8 cellular contexts compared by ENCODE assay signal in the genomic region with DNA sequence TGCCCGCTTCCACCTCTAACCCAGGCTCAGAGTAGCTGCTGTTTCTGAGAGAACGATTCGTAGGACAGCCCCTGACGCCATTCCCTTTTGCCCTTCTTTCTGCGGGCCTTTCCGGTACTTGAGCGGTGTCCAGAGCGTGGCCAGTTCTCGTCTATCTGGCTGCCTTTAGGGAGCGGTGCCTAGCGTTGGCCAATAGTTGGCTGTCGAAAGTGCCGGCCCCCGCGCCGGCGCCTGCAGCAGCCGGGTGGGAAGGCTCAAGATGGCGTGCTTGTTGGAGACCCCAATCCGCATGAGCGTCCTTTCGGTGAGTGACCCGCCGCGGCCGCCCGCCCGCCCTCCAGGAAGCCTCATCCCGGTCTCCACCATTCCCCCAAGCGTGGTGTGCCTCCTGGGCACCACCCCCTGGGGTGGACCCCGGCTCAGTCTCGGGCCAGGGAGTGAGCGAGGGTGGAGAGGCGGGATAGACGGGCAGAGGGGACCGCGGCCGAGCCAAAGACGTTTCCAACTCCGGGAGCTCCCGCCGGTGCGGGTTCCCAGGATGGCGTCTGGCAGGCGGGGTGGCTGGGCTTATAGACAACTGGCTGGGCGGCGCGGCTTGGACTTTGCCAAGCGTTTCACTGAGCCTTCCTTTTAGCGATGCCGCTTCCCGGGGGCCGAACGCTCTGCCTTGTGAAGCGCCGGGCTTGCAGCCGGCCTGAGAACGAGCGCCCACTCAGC. TPM values are rescaled to one million over a fixed set of nuclear protein-coding genes. Genes with fewer than 3 reads are reported as not detected.
A peak's percentile ranks its signal among the peaks of the same experiment; 100 is the strongest.
DNase-seq lines count a peak whose midpoint lies in the region; ATAC-seq and TF ChIP-seq lines count a peak whose summit lies in the region.

A gene with protein sequence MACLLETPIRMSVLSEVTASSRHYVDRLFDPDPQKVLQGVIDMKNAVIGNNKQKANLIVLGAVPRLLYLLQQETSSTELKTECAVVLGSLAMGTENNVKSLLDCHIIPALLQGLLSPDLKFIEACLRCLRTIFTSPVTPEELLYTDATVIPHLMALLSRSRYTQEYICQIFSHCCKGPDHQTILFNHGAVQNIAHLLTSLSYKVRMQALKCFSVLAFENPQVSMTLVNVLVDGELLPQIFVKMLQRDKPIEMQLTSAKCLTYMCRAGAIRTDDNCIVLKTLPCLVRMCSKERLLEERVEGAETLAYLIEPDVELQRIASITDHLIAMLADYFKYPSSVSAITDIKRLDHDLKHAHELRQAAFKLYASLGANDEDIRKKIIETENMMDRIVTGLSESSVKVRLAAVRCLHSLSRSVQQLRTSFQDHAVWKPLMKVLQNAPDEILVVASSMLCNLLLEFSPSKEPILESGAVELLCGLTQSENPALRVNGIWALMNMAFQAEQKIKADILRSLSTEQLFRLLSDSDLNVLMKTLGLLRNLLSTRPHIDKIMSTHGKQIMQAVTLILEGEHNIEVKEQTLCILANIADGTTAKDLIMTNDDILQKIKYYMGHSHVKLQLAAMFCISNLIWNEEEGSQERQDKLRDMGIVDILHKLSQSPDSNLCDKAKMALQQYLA (plus strand): TSS at position 6 of the 717 bp plus-strand sequence. CDS start 254 bp downstream, at position 260.

- peaks cover 38% of the 10 kb centered on the region for H3K4me1 Mint-ChIP-seq in activated T-cell treated with anti-CD3 and anti-CD28 coated beads, Interleukin-2, amount 50 U/mL, for 24 hours (ENCODE audit: low read depth)
- H3K4me1 Mint-ChIP-seq in naive B cell = peaks cover 31 to 44% (median 32%) of the 10 kb centered on the region in 3 donors

- peak; percentile 29 for ATAC-seq in GM18508 (IDR thresholded peaks at IDR 0.05; ENCODE audit: insufficient read depth, unreplicated experiment)
- ATAC-seq in HG02943 (IDR thresholded peaks at IDR 0.05; ENCODE audit: low read depth, unreplicated experiment) = peak; percentile 70
- ATAC-seq in naive B cell (ENCODE audit: low read depth in 2 of 2) = peak; percentile 61 to 62

- H3K36me3 ChIP-seq in BE2C = peaks cover 20% of the 10 kb centered on the region
- no peaks in the 10 kb centered on the region for H3K36me3 ChIP-seq in vagina

- H3K4me3 ChIP-seq in BE2C (ENCODE audit: low read depth, low read length) = peak within 1 kb of the TSS; percentile 94
- H3K4me3 ChIP-seq in vagina = peak within 1 kb of the TSS; percentile 77 to 93

- intact Hi-C loops in vagina (cut with DNase I) = no loop called here

- H3K27ac Mint-ChIP-seq in activated T-cell treated with anti-CD3 and anti-CD28 coated beads, Interleukin-2, amount 50 U/mL, for 24 hours = peak within 1 kb of the TSS; percentile 99
- peak within 1 kb of the TSS; percentile 81 to 98 (median 96) for H3K27ac Mint-ChIP-seq in naive B cell

- H3K27me3 ChIP-seq in BE2C = peaks cover 20% of the 10 kb centered on the region
- H3K27me3 ChIP-seq in vagina = no peaks in the 10 kb centered on the region

- TF ChIP-seq CTCF in BE2C (IDR thresholded peaks at IDR 0.05; ENCODE audit: low read depth, low read length) (no peak), vagina (IDR thresholded peaks at IDR 0.05) (no peak)

- no peaks in the 10 kb centered on the region for H3K9me3 Mint-ChIP-seq in activated T-cell treated with anti-CD3 and anti-CD28 coated beads, Interleukin-2, amount 50 U/mL, for 24 hours
- H3K9me3 Mint-ChIP-seq in naive B cell = no peaks in the 10 kb centered on the region

- H3K36me3 Mint-ChIP-seq in activated T-cell treated with anti-CD3 and anti-CD28 coated beads, Interleukin-2, amount 50 U/mL, for 24 hours (ENCODE audit: low read depth) = peaks cover 40% of the 10 kb centered on the region
- H3K36me3 Mint-ChIP-seq in naive B cell = peaks cover 0 to 5% of the 10 kb centered on the region in 2 donors

- peaks cover 8% of the 10 kb centered on the region for H3K27me3 Mint-ChIP-seq in activated T-cell treated with anti-CD3 and anti-CD28 coated beads, Interleukin-2, amount 50 U/mL, for 24 hours
- peaks cover 8 to 12% (median 10%) of the 10 kb centered on the region in 3 donors for H3K27me3 Mint-ChIP-seq in naive B cell

- H3K4me1 ChIP-seq in BE2C = peaks cover 2% of the 10 kb centered on the region; the same call in 1 of the 2 replicates
- peaks cover 27% of the 10 kb centered on the region for H3K4me1 ChIP-seq in vagina

- H3K9me3 ChIP-seq in BE2C = no peaks in the 10 kb centered on the region
- H3K9me3 ChIP-seq in vagina = no peaks in the 10 kb centered on the region

- peak within 1 kb of the TSS; percentile 93 for H3K27ac ChIP-seq in vagina

- DNase-seq in BE2C = peak; percentile 60
- peak; percentile 63 for DNase-seq in NCI-H2196 (lab: John Stamatoyannopoulos, UW; ENCODE audit: unreplicated experiment)
- no peak for DNase-seq in activated T-cell treated with anti-CD3 and anti-CD28 coated beads, Interleukin-2, amount 50 U/mL, for 24 hours
- DNase-seq in fibroblast of gingiva (ENCODE audit: low read depth) = peak; percentile 41
- no peak for DNase-seq in naive B cell
- DNase-seq in vagina (ENCODE audit: extremely low spot score in 2 of 2) = peak in 1 of 2 donors; percentile 93

- peak in 1 of 2 donors; percentile 57 for TF ChIP-seq POLR2A in vagina (IDR thresholded peaks at IDR 0.05)

- H3K4me3 Mint-ChIP-seq in activated T-cell treated with anti-CD3 and anti-CD28 coated beads, Interleukin-2, amount 50 U/mL, for 24 hours = peak within 1 kb of the TSS; percentile 95
- peak within 1 kb of the TSS; percentile 91 to 98 (median 97) for H3K4me3 Mint-ChIP-seq in naive B cell

RNA-seq across cellular contexts. Expression of the gene that starts here (rescaled TPM):
- polyA plus RNA-seq in BE2C (2012; ENCODE audit: insufficient read depth, insufficient read length, low read depth) = 20.2 TPM
- polyA plus RNA-seq in naive B cell (ENCODE audit: low read depth in 6 of 6) = 10 to 100 TPM; 47.4 to 70.5 (median 57.3) TPM
- 55.0 TPM for total RNA-seq in vagina

Comparison
In these comparisons a context has a peak if more than half of its experiments do, and no peak if none do; other contexts are left out.
1. DNase-seq: peak in BE2C (single experiment), NCI-H2196 (single experiment) and fibroblast of gingiva (single experiment); none in activated T-cell treated with anti-CD3 and anti-CD28 coated beads, Interleukin-2, amount 50 U/mL, for 24 hours (single experiment) and naive B cell (single experiment).
2. Peak in every context shown above with its lines, with median percentiles within 50 percentile points of each other: ATAC-seq.